ENCODE assay signal across 14 cellular contexts in the genomic region with DNA sequence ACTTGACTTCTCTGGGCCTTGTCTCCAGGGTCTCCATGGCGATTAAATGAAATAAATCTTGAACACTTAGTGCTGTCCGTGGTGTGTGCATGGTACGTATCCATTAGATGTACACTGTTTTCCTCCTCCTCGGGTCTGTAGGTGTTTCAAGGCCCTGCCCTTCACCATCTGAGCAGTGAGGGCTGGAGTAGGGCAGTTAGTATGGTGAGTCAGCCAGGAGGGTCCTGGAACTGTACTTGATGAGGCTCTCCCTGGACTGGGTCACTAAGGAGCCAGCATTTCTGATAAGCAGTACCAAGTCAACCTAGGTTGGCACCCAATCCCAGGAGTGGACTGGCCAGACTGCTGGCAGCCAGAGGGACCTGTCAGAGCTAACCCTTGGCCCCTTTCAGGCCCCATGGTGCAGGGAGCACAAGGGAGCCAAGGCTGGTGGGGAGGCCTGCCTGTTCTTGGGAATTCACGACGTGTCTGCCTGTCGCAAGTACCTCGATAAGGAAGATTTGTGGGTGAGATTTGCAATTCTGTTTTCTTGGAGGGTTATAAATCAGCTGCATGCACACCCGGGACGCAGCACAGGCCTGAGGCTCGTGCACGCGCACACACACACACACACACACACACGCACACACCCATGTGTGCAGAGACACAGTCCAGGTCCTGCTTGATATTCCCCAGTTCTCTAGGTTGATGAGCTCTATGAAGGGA.
DNase-seq lines count a peak whose midpoint lies in the region; TF ChIP-seq lines count a peak whose summit lies in the region.
"Had no signal": no experiment of that assay in that cellular context is flagged by ENCODE, and none has a peak within 500 bp of the region (broad histone marks: within the 10 kb centered on the region; RNA-seq: fewer than 3 reads in every experiment).

No MANE protein-coding gene starts in this region.

- H4K20me1 ChIP-seq in mammary epithelial cell (ENCODE audit: insufficient read depth, low read length) = no peaks in the 10 kb centered on the region

- TF ChIP-seq CTCF in MCF 10A (IDR thresholded peaks at IDR 0.05; ENCODE audit: unreplicated experiment) (no peak), mammary epithelial cell (conservative IDR thresholded peaks at IDR 0.05 in 1 of 2, IDR thresholded peaks at IDR 0.05 in 1 of 2; ENCODE audit: extremely low read depth in 1 of 2, insufficient read depth in 1 of 2, low read depth in 1 of 2, low read length in 2 of 2) (no peak), fibroblast of the aortic adventitia (IDR thresholded peaks at IDR 0.05; ENCODE audit: insufficient read depth, low read length) (no peak), nephron progenitor cell (IDR thresholded peaks at IDR 0.05) (no peak), testis (IDR thresholded peaks at IDR 0.05) (no peak)

- H3K36me3 Mint-ChIP-seq in MCF 10A (ENCODE audit: insufficient read depth, unreplicated experiment) (peaks cover 24% of the 10 kb centered on the region), nephron progenitor cell (ENCODE audit: low read depth) (no peaks in the 10 kb centered on the region)

- no peaks in the 10 kb centered on the region for H3K27me3 ChIP-seq in mammary epithelial cell (ENCODE audit: insufficient read depth, low read length)
- no peaks in the 10 kb centered on the region for H3K27me3 ChIP-seq in testis

- no peak overlapping the region for H2AFZ ChIP-seq in mammary epithelial cell (ENCODE audit: low read depth, low read length)
- H2AFZ ChIP-seq: parathyroid adenoma had no signal

- H3K4me3 Mint-ChIP-seq in MCF 10A (ENCODE audit: unreplicated experiment) (no peak overlapping the region), nephron progenitor cell (peak overlapping the region; percentile 49)

- H3K27me3 Mint-ChIP-seq in MCF 10A (ENCODE audit: insufficient read depth, unreplicated experiment) = no peaks in the 10 kb centered on the region
- no peaks in the 10 kb centered on the region for H3K27me3 Mint-ChIP-seq in nephron progenitor cell (ENCODE audit: low read depth, poor library complexity)

- dilution Hi-C loops in mammary epithelial cell (cut with HindIII; ENCODE audit: low sequenced_read_pairs) = no loop called here

- H3K79me2 ChIP-seq in mammary epithelial cell (ENCODE audit: insufficient read depth, low read length) = no peaks in the 10 kb centered on the region
- H3K79me2 ChIP-seq: parathyroid adenoma had no signal

- no peaks in the 10 kb centered on the region for H3K9me3 Mint-ChIP-seq in MCF 10A (ENCODE audit: unreplicated experiment)
- H3K9me3 Mint-ChIP-seq in nephron progenitor cell = no peaks in the 10 kb centered on the region

- in situ Hi-C loops in mammary epithelial cell (cut with MboI; ENCODE audit: low sequenced_read_pairs in 2 of 2) = no loop called here

- H3K27ac ChIP-seq in mammary epithelial cell (ENCODE audit: insufficient read depth, low read depth, low read length) (no peak overlapping the region), testis (no peak overlapping the region)
- H3K27ac ChIP-seq: parathyroid adenoma had no signal

- no peak overlapping the region for H3K4me3 ChIP-seq in mammary epithelial cell (replicated peaks in 1 of 3; ENCODE audit: insufficient read depth in 1 of 3, low read depth in 2 of 3, low read length in 3 of 3)
- H3K4me3 ChIP-seq in fibroblast of the aortic adventitia (ENCODE audit: low read depth, low read length) = no peak overlapping the region
- H3K4me3 ChIP-seq in testis = no peak overlapping the region

- H3K36me3 ChIP-seq in mammary epithelial cell (ENCODE audit: insufficient read depth, low read length) (no peaks in the 10 kb centered on the region), testis (ENCODE audit: low read depth, missing control alignments) (no peaks in the 10 kb centered on the region)

- H3K27ac Mint-ChIP-seq in MCF 10A (ENCODE audit: low read depth, unreplicated experiment) (peak overlapping the region; percentile 9), nephron progenitor cell (peak overlapping the region; percentile 94)

- peaks cover 61% of the 10 kb centered on the region for H3K4me1 ChIP-seq in mammary epithelial cell (ENCODE audit: insufficient read depth, low read length)
- H3K4me1 ChIP-seq in testis = peaks cover 78% of the 10 kb centered on the region

- 97% methylated on average over 11 of the region's 14 CpGs for WGBS in mammary epithelial cell (ENCODE audit: low coverage, missing lambda C conversion rate)
- 48 to 55% methylated on average over 10 to 14 of the region's 14 CpGs for WGBS in testis, 2 donors

- no peak overlapping the region for H3K4me2 ChIP-seq in mammary epithelial cell (ENCODE audit: insufficient read depth, low read depth, low read length)

- no peak for DNase-seq in MCF 10A (ENCODE audit: unreplicated experiment)
- no peak for DNase-seq in mammary epithelial cell
- DNase-seq in fibroblast of the aortic adventitia (ENCODE audit: low read depth) = peak; percentile 57
- DNase-seq in nephron progenitor cell = no peak
- DNase-seq in anterior cingulate cortex (lab: John Stamatoyannopoulos, UW) = no peak
- no peak for DNase-seq in cerebellar nuclear complex (lab: John Stamatoyannopoulos, UW)
- DNase-seq in NCI-H446 (lab: John Stamatoyannopoulos, UW) = no peak
- DNase-seq in testis = no peak
- DNase-seq: activated naive CD4-positive, alpha-beta T cell treated with anti-CD3 and anti-CD28 coated beads, Interleukin-2, amount 50 U/mL, for 16 hours; effector memory CD4-positive, alpha-beta T cell; HCEC 1CT; NCI-H187; SHP77 had no signal

- BruUV-seq in MCF 10A (replicated peaks; lab: Mats Ljungman, UMichigan) (no TSS peak), mammary epithelial cell (replicated peaks; lab: Mats Ljungman, UMichigan) (no TSS peak)

- POLR2A ChIA-PET in MCF 10A (lab: Yijun Ruan, JAX) = interaction anchor here (0.9 to 1.9 kb wide), 5 partner anchors 10 to 112 kb away, joined by 3 to 8 read pairs (median 5); no protein-coding TSS in a partner anchor

- H3K9me3 ChIP-seq in mammary epithelial cell (replicated peaks; ENCODE audit: insufficient read depth, low read length) (no peaks in the 10 kb centered on the region), testis (no peaks in the 10 kb centered on the region)

- TF ChIP-seq POLR2A in testis (IDR thresholded peaks at IDR 0.05) = no peak

- H3K4me1 Mint-ChIP-seq in MCF 10A (ENCODE audit: insufficient read depth, unreplicated experiment) (peaks cover 24% of the 10 kb centered on the region), nephron progenitor cell (peaks cover 96% of the 10 kb centered on the region)

- CTCF ChIA-PET in MCF 10A (lab: Yijun Ruan, JAX) (interaction anchor here (0.7 to 1.4 kb wide), 8 partner anchors 8 to 1147 kb away, joined by 3 to 7 read pairs (median 4); no protein-coding TSS in a partner anchor), mammary epithelial cell (lab: Charles Lee; ENCODE audit: low non-redundant PET) (no interaction called here)

- H3K9ac ChIP-seq in mammary epithelial cell (ENCODE audit: insufficient read depth, low read length) = no peak overlapping the region
- H3K9ac ChIP-seq: parathyroid adenoma had no signal

- intact Hi-C loops in MCF 10A (cut with micrococcal nuclease) = no loop called here
- intact Hi-C loops in mammary epithelial cell (cut with micrococcal nuclease) = loop anchor here (5.0 kb wide), 1 partner anchor 111 kb away; no protein-coding TSS in a partner anchor
- intact Hi-C loops in testis (cut with DNase I; ENCODE audit: low total_unique reads) = no loop called here
